19 cellular contexts compared by ENCODE assay signal in the genomic region with DNA sequence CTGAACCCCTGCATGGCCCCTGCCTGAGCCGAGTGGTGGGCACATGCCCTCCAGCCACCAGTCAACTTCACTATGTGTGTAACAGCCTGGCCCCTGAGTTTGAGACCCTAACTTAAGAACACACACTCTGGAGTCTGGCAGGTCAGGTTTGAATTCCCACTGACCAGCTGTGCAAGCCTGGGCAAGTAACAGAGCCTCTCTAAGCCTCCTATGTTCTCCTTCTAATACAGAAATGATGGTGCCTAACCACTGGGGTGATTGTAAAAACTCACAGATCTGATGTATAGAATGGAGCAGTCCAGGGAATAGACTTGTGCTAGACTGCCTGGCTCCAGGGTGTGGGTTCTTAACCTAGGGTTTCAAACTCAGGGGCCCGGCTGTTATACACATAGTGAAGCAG. TPM values are rescaled to one million over a fixed set of nuclear protein-coding genes. Genes with fewer than 3 reads are reported as not detected.
DNase-seq lines count a peak whose midpoint lies in the region; ATAC-seq, FAIRE-seq and TF ChIP-seq lines count a peak whose summit lies in the region.
"Had no signal": no experiment of that assay in that cellular context is flagged by ENCODE, and none has a peak within 500 bp of the region (broad histone marks: within the 10 kb centered on the region; RNA-seq: fewer than 3 reads in every experiment).

No MANE protein-coding gene starts in this region.

- peak; percentile 9; the same call in 2 of the 3 replicates for ATAC-seq in GM12878
- no peak for ATAC-seq in GM19395 (IDR thresholded peaks at IDR 0.05; ENCODE audit: unreplicated experiment)

- no peak overlapping the region for H3K4me2 ChIP-seq in GM12878 (ENCODE audit: control insufficient read depth, insufficient read depth)
- H3K4me2 ChIP-seq in keratinocyte (ENCODE audit: control insufficient read depth, extremely low read depth, insufficient read depth, low read depth, low read length) = peak overlapping the region; percentile 42

- H3K27ac ChIP-seq in AG04450 (ENCODE audit: low read depth, low read length) (peak overlapping the region; percentile 11), GM12878 (ENCODE audit: control insufficient read depth, insufficient read depth) (no peak overlapping the region), keratinocyte (ENCODE audit: control insufficient read depth, insufficient read depth, low read length) (no peak overlapping the region), ovary (no peak overlapping the region)
- H3K27ac ChIP-seq: C4-2B, GM23248 had no signal

- TF ChIP-seq RAD21 in GM12878 (IDR thresholded peaks at IDR 0.05; ENCODE audit: insufficient read depth, low read depth, low read length) = no peak

- RAD21 ChIA-PET in GM12878 (lab: Charles Lee; ENCODE audit: unreplicated experiment) = interaction anchor here (0.7 to 7.1 kb wide), 10 partner anchors 16 to 276 kb away, joined by 3 to 69 read pairs (median 9); partner anchors contain the start of gene AKNA

- dilution Hi-C loops in keratinocyte (cut with MboI; ENCODE audit: extremely low pct_ligation_motif_present, low sequenced_read_pairs) = no loop called here

- H3K36me3 ChIP-seq in GM12878 (ENCODE audit: control insufficient read depth in 2 of 2, insufficient read depth in 2 of 2, low read length in 1 of 2) = no peaks in the 10 kb centered on the region; a peak in 1 of 4 replicates
- H3K36me3 ChIP-seq in keratinocyte (ENCODE audit: control insufficient read depth in 2 of 2, extremely low read depth in 1 of 2, insufficient read depth in 2 of 2, low read length in 2 of 2) = peaks cover 0 to 1% of the 10 kb centered on the region in 2 experiments
- no peaks in the 10 kb centered on the region for H3K36me3 ChIP-seq in ovary
- H3K36me3 ChIP-seq: BE2C had no signal

- no TSS peak for BruUV-seq in GM12878 (replicated peaks; lab: Mats Ljungman, UMichigan)

- no peak for DNase-seq in AG04450 (ENCODE audit: low read depth, low spot score)
- peak; percentile 49 for DNase-seq in HPDE6-E6E7 (ENCODE audit: extremely low spot score)
- DNase-seq in GM12878 (ENCODE audit: low read depth, low spot score) = no peak
- DNase-seq in keratinocyte (ENCODE audit: low read depth, low spot score) = no peak
- no peak for DNase-seq in NCI-H2029 (lab: John Stamatoyannopoulos, UW)
- DNase-seq in ovary = no peak
- DNase-seq: BE2C; CD4-positive, alpha-beta memory T cell; DMS153; DMS79 treated with DMSO at 0.1 percent for 48 hours; EL; GM23248 had no signal

- H3K9ac ChIP-seq in GM12878 (ENCODE audit: control insufficient read depth, insufficient read depth, low read length) = no peak overlapping the region
- H3K9ac ChIP-seq in keratinocyte (ENCODE audit: control insufficient read depth, extremely low read depth, insufficient read depth, low read length) = no peak overlapping the region
- H3K9ac ChIP-seq: GM23248 had no signal

- 51% methylated on average over 2 of the region's 2 CpGs for WGBS in GM12878 (ENCODE audit: insufficient coverage, insufficient replicate concordance, low lambda C conversion rate, missing lambda C conversion rate)
- WGBS in ovary, 3 donors = 84 to 94% (median 91%) methylated on average over 2 of the region's 2 CpGs

- no peak for TF ChIP-seq CTCF in AG04450 (IDR thresholded peaks at IDR 0.05; ENCODE audit: low read depth, low read length)
- TF ChIP-seq CTCF in GM12878 (IDR thresholded peaks at IDR 0.05 in 2 of 3, conservative IDR thresholded peaks at IDR 0.05 in 1 of 3; ENCODE audit: control insufficient read depth in 2 of 3, extremely low read depth in 1 of 3, insufficient read depth in 1 of 3, low read depth in 3 of 3, low read length in 3 of 3) = no peak
- no peak for TF ChIP-seq CTCF in keratinocyte (optimal IDR thresholded peaks at IDR 0.05 in 1 of 3, IDR thresholded peaks at IDR 0.05 in 1 of 3, conservative IDR thresholded peaks at IDR 0.05 in 1 of 3; ENCODE audit: extremely low read depth in 1 of 3, insufficient read depth in 2 of 3, low read length in 3 of 3)
- TF ChIP-seq CTCF in ovary (IDR thresholded peaks at IDR 0.05) = no peak

- H3K27me3 ChIP-seq in AG04450 (ENCODE audit: control insufficient read depth, insufficient read depth, low read length) = no peaks in the 10 kb centered on the region
- no peaks in the 10 kb centered on the region; a peak in 1 of 4 replicates for H3K27me3 ChIP-seq in GM12878 (replicated peaks in 1 of 2; ENCODE audit: control insufficient read depth in 2 of 2, insufficient read depth in 2 of 2, low read length in 1 of 2)
- no peaks in the 10 kb centered on the region for H3K27me3 ChIP-seq in keratinocyte (ENCODE audit: control insufficient read depth, extremely low read depth, insufficient read depth, low read length)
- H3K27me3 ChIP-seq in ovary = no peaks in the 10 kb centered on the region
- H3K27me3 ChIP-seq: BE2C had no signal

- no peak for TF ChIP-seq POLR2A in GM12878 (IDR thresholded peaks at IDR 0.05; ENCODE audit: low read depth, low read length)
- no peak for TF ChIP-seq POLR2A in ovary (IDR thresholded peaks at IDR 0.05)

- POLR2A ChIA-PET in AG04450 (lab: Yijun Ruan, JAX) = interaction anchor here (0.7 kb wide), 1 partner anchor 593 kb away, joined by 6 read pairs; no protein-coding TSS in a partner anchor
- POLR2A ChIA-PET in GM12878 (lab: Charles Lee) = interaction anchor here (0.6 to 1.5 kb wide), 5 partner anchors 64 to 232 kb away, joined by 3 to 7 read pairs (median 5); no protein-coding TSS in a partner anchor

- H3K4me1 ChIP-seq in GM12878 (ENCODE audit: control insufficient read depth, insufficient read depth, low read length) (peaks cover 5% of the 10 kb centered on the region; the same call in 1 of the 2 replicates), keratinocyte (ENCODE audit: control insufficient read depth, extremely low read depth, insufficient read depth, low read length) (peaks cover 27% of the 10 kb centered on the region), ovary (ENCODE audit: insufficient read depth) (no peaks in the 10 kb centered on the region)
- H3K4me1 ChIP-seq: BE2C had no signal

- H3K9me1 ChIP-seq in keratinocyte (ENCODE audit: control insufficient read depth, extremely low read depth, insufficient read depth, low read length) = no peaks in the 10 kb centered on the region

- no peak overlapping the region for H2AFZ ChIP-seq in GM12878 (ENCODE audit: control insufficient read depth, low read depth, low read length)
- no peak overlapping the region for H2AFZ ChIP-seq in keratinocyte (ENCODE audit: control insufficient read depth, low read length)
- H2AFZ ChIP-seq: GM23248 had no signal

- SMC1A ChIA-PET in GM12878 (lab: Charles Lee; ENCODE audit: uncharacterized antibody, unreplicated experiment) = interaction anchor here (2.0 to 6.8 kb wide), 5 partner anchors 14 to 249 kb away, joined by 7 to 75 read pairs (median 13); no protein-coding TSS in a partner anchor

- TF ChIP-seq EP300 in GM12878 (IDR thresholded peaks at IDR 0.05; ENCODE audit: borderline replicate concordance in 1 of 2, control insufficient read depth in 1 of 2, low read depth in 2 of 2, low read length in 2 of 2) (no peak), ovary (IDR thresholded peaks at IDR 0.05) (no peak)

- no peaks in the 10 kb centered on the region for H3K79me2 ChIP-seq in GM12878 (ENCODE audit: control insufficient read depth, insufficient read depth, low read length)
- no peaks in the 10 kb centered on the region for H3K79me2 ChIP-seq in keratinocyte (ENCODE audit: control insufficient read depth, insufficient read depth, low read length)

- intact Hi-C loops in GM12878 (cut with micrococcal nuclease; ENCODE audit: unreplicated experiment) = no loop called here
- intact Hi-C loops in ovary (cut with DNase I) = loop anchor here in 2 of 4 donors (10.0 kb wide), 1 partner anchor 250 kb away; the partner anchor contains the start of gene TEX53 (in 2 of the 2)

- CTCF ChIA-PET in AG04450 (lab: Charles Lee) = interaction anchor here (0.6 to 5.5 kb wide), 16 partner anchors 8 to 899 kb away, joined by 3 to 177 read pairs (median 9); no protein-coding TSS in a partner anchor
- CTCF ChIA-PET in GM12878 (lab: Yijun Ruan, JAX) = interaction anchor here (0.6 to 7.4 kb wide), 15 partner anchors 9 to 256 kb away, joined by 3 to 115 read pairs (median 11); partner anchors contain the start of gene WHRN

- H3K9me3 ChIP-seq in AG04450 (ENCODE audit: control insufficient read depth, insufficient read depth, low read length) = no peaks in the 10 kb centered on the region
- H3K9me3 ChIP-seq in GM12878 (replicated peaks; ENCODE audit: control insufficient read depth, insufficient read depth, low read length) = no peaks in the 10 kb centered on the region
- H3K9me3 ChIP-seq in keratinocyte (ENCODE audit: control insufficient read depth, low read depth, low read length) = no peaks in the 10 kb centered on the region
- no peaks in the 10 kb centered on the region for H3K9me3 ChIP-seq in ovary
- H3K9me3 ChIP-seq: BE2C had no signal

- no peak overlapping the region for H3K4me3 ChIP-seq in AG04450 (ENCODE audit: low read depth, low read length)
- H3K4me3 ChIP-seq in GM12878 = no peak overlapping the region
- no peak overlapping the region for H3K4me3 ChIP-seq in keratinocyte (ENCODE audit: control insufficient read depth in 2 of 3, extremely low read depth in 1 of 3, insufficient read depth in 2 of 3, low read depth in 1 of 3, low read length in 3 of 3)
- no peak overlapping the region for H3K4me3 ChIP-seq in ovary
- H3K4me3 ChIP-seq: GM23248 had no signal

- FAIRE-seq in GM12878 (lab: Jason Lieb, UNC) = no peak
- peak; percentile 91 for FAIRE-seq in keratinocyte (lab: Jason Lieb, UNC)
- FAIRE-seq: A204.1, G401.6, GM12892, GM19239, H54 had no signal

- in situ Hi-C loops in GM12878 (cut with MboI) = no loop called here

- no peaks in the 10 kb centered on the region; the same call in 1 of the 2 replicates for H4K20me1 ChIP-seq in GM12878 (ENCODE audit: control insufficient read depth, insufficient read depth)
- H4K20me1 ChIP-seq in keratinocyte (ENCODE audit: control insufficient read depth, extremely low read depth, insufficient read depth, low read length) = no peaks in the 10 kb centered on the region

RNA-seq across cellular contexts. Expression of gene AKNA, which starts 16.7 kb away (rescaled TPM):
- polyA plus RNA-seq in AG04450 (2011; rRNA removed) (7.0 and 7.5 TPM in 2 replicates), GM12878 (2011; rRNA removed) (18.0 and 30.1 TPM in 2 replicates), GM12878 (2014; fragmentation: Illumina TruSeq; extraction: Trizol) (27.2 and 57.6 TPM in 2 replicates), GM12878 (2014; fragmentation: Nextera tagmentation; extraction: Ambion mirVana) (1 to 10 TPM; 1.6 to 5.0 TPM), GM12878 (2014; rRNA removed) (71.9 and 77.7 TPM in 2 replicates), GM12878 (2016; fragmentation: Nextera tagmentation; extraction: Ambion mirVana) (10 to 100 TPM; 28.0 to 30.9 TPM), keratinocyte (0.57 to 1.1 TPM (median 0.79 TPM) in 3 replicates), ovary (10 to 100 TPM; 12.9 to 24.5 TPM)
- 12.6 and 12.7 TPM in 2 replicates for polyA minus RNA-seq in AG04450 (2011; rRNA and poly(A)+ RNA removed)
- total RNA-seq in GM12878 (2013; cell fraction: nucleolus; rRNA removed) = 305 and 316 TPM in 2 replicates
- total RNA-seq in GM12878 (2014; rRNA removed) (49.4 and 59.0 TPM in 2 replicates), GM12878 (2014; rRNA removed; fragmentation: Illumina TruSeq; extraction: Trizol) (36.0 and 39.8 TPM in 2 replicates), GM12878 (2021) (117 and 132 TPM in 2 replicates), ovary (100 to 1,000 TPM in 1 of 7 donors, 10 to 100 TPM in 6; 21.1 to 123 (median 39.7) TPM)
- 22.0 TPM for polyA plus RNA-seq in GM12878 (2011; ENCODE audit: low read depth)
- polyA plus RNA-seq in GM12878 (2011; cell fraction: cytosol; rRNA removed) = 33.7 and 39.1 TPM in 2 replicates
- 107 and 123 TPM in 2 replicates for polyA plus RNA-seq in GM12878 (2011; cell fraction: nucleus; rRNA removed)
- 57.1 and 64.5 TPM in 2 replicates for polyA plus RNA-seq in GM12878 (2012)
- 47.4 and 97.2 TPM in 2 replicates for polyA minus RNA-seq in GM12878 (2011; rRNA and poly(A)+ RNA removed)
- 31.4 and 34.5 TPM in 2 replicates for polyA minus RNA-seq in GM12878 (2011; cell fraction: cytosol; rRNA and poly(A)+ RNA removed)
- polyA minus RNA-seq in GM12878 (2011; cell fraction: nucleus; rRNA and poly(A)+ RNA removed) = 64.4 and 127 TPM in 2 replicates
- polyA plus RNA-seq in keratinocyte (2011; ENCODE audit: low read depth) = 0.64 TPM
- polyA plus RNA-seq in keratinocyte (2011; cell fraction: cytosol; rRNA removed) = 0.66 and 0.82 TPM in 2 replicates
- 1.6 and 2.6 TPM in 2 replicates for polyA plus RNA-seq in keratinocyte (2011; cell fraction: nucleus; rRNA removed)
- polyA plus RNA-seq in keratinocyte (2012; ENCODE audit: low replicate concordance) = 1.8 and 2.0 TPM in 2 replicates
- 0.99 to 2.8 TPM (median 1.6 TPM) in 3 replicates for polyA minus RNA-seq in keratinocyte
- polyA minus RNA-seq in keratinocyte (2011; cell fraction: cytosol; rRNA and poly(A)+ RNA removed) = 0.77 TPM
- polyA minus RNA-seq in keratinocyte (2011; cell fraction: nucleus; rRNA and poly(A)+ RNA removed) = 2.6 and 2.8 TPM in 2 replicates
